ENCODE assay signal across 1 cellular context in genomic region chr2:54646170-54646927, GRCh38.
TF ChIP-seq lines count a peak whose summit lies in the region.

No MANE protein-coding gene starts in this region.

TF ChIP-seq in HepG2, 621 proteins besides CTCF, POLR2A, EP300 and RAD21 (continued from another document):
- TF ChIP-seq, protein P1, sequence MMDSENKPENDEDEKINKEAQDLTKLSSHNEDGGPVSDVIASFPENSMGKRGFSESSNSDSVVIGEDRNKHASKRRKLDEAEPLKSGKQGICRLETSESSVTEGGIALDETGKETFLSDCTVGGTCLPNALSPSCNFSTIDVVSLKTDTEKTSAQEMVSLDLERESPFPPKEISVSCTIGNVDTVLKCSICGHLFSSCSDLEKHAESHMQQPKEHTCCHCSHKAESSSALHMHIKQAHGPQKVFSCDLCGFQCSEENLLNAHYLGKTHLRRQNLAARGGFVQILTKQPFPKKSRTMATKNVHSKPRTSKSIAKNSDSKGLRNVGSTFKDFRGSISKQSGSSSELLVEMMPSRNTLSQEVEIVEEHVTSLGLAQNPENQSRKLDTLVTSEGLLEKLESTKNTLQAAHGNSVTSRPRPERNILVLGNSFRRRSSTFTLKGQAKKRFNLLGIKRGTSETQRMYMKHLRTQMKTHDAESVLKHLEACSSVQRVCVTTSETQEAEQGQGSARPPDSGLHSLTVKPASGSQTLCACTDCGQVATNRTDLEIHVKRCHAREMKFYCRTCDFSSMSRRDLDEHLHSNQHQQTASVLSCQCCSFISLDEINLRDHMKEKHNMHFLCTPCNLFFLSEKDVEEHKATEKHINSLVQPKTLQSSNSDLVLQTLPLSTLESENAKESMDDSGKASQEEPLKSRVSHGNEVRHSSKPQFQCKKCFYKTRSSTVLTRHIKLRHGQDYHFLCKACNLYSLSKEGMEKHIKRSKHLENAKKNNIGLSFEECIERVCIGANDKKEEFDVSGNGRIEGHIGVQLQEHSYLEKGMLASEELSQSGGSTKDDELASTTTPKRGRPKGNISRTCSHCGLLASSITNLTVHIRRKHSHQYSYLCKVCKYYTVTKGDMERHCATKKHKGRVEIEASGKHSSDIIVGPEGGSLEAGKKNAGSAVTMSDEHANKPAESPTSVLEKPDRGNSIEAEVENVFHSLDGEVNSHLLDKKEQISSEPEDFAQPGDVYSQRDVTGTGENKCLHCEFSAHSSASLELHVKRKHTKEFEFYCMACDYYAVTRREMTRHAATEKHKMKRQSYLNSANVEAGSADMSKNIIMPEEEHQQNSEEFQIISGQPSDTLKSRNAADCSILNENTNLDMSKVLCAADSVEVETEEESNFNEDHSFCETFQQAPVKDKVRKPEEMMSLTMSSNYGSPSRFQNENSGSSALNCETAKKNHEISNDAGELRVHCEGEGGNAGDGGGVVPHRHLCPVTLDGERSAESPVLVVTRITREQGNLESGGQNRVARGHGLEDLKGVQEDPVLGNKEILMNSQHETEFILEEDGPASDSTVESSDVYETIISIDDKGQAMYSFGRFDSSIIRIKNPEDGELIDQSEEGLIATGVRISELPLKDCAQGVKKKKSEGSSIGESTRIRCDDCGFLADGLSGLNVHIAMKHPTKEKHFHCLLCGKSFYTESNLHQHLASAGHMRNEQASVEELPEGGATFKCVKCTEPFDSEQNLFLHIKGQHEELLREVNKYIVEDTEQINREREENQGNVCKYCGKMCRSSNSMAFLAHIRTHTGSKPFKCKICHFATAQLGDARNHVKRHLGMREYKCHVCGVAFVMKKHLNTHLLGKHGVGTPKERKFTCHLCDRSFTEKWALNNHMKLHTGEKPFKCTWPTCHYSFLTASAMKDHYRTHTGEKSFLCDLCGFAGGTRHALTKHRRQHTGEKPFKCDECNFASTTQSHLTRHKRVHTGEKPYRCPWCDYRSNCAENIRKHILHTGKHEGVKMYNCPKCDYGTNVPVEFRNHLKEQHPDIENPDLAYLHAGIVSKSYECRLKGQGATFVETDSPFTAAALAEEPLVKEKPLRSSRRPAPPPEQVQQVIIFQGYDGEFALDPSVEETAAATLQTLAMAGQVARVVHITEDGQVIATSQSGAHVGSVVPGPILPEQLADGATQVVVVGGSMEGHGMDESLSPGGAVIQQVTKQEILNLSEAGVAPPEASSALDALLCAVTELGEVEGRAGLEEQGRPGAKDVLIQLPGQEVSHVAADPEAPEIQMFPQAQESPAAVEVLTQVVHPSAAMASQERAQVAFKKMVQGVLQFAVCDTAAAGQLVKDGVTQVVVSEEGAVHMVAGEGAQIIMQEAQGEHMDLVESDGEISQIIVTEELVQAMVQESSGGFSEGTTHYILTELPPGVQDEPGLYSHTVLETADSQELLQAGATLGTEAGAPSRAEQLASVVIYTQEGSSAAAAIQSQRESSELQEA (CRISPR knock-in tag; IDR thresholded peaks at IDR 0.05; ENCODE audit: not compliant biosample characterization) = no peak
- TF ChIP-seq KMT2B (CRISPR knock-in tag; IDR thresholded peaks at IDR 0.05) (no peak), RBM22 (optimal IDR thresholded peaks at IDR 0.05; ENCODE audit: low read length) (peak; percentile 43), POLR2G (IDR thresholded peaks at IDR 0.05; ENCODE audit: low read depth, low read length) (no peak), ZNF251 (CRISPR knock-in tag; IDR thresholded peaks at IDR 0.05) (no peak), ZBTB38 (CRISPR knock-in tag; IDR thresholded peaks at IDR 0.05) (peak; percentile 55; the same call in 1 of the 2 replicates)
- TF ChIP-seq, protein P2, sequence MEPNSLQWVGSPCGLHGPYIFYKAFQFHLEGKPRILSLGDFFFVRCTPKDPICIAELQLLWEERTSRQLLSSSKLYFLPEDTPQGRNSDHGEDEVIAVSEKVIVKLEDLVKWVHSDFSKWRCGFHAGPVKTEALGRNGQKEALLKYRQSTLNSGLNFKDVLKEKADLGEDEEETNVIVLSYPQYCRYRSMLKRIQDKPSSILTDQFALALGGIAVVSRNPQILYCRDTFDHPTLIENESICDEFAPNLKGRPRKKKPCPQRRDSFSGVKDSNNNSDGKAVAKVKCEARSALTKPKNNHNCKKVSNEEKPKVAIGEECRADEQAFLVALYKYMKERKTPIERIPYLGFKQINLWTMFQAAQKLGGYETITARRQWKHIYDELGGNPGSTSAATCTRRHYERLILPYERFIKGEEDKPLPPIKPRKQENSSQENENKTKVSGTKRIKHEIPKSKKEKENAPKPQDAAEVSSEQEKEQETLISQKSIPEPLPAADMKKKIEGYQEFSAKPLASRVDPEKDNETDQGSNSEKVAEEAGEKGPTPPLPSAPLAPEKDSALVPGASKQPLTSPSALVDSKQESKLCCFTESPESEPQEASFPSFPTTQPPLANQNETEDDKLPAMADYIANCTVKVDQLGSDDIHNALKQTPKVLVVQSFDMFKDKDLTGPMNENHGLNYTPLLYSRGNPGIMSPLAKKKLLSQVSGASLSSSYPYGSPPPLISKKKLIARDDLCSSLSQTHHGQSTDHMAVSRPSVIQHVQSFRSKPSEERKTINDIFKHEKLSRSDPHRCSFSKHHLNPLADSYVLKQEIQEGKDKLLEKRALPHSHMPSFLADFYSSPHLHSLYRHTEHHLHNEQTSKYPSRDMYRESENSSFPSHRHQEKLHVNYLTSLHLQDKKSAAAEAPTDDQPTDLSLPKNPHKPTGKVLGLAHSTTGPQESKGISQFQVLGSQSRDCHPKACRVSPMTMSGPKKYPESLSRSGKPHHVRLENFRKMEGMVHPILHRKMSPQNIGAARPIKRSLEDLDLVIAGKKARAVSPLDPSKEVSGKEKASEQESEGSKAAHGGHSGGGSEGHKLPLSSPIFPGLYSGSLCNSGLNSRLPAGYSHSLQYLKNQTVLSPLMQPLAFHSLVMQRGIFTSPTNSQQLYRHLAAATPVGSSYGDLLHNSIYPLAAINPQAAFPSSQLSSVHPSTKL (CRISPR knock-in tag; IDR thresholded peaks at IDR 0.05) = no peak
- TF ChIP-seq, protein P3, sequence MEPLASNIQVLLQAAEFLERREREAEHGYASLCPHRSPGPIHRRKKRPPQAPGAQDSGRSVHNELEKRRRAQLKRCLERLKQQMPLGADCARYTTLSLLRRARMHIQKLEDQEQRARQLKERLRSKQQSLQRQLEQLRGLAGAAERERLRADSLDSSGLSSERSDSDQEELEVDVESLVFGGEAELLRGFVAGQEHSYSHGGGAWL (CRISPR knock-in tag; IDR thresholded peaks at IDR 0.05) = 0 out of 2 replicates have a peak, but pooled peaks have one; percentile 42
